8 cellular contexts compared by ENCODE assay signal in the genomic region with DNA sequence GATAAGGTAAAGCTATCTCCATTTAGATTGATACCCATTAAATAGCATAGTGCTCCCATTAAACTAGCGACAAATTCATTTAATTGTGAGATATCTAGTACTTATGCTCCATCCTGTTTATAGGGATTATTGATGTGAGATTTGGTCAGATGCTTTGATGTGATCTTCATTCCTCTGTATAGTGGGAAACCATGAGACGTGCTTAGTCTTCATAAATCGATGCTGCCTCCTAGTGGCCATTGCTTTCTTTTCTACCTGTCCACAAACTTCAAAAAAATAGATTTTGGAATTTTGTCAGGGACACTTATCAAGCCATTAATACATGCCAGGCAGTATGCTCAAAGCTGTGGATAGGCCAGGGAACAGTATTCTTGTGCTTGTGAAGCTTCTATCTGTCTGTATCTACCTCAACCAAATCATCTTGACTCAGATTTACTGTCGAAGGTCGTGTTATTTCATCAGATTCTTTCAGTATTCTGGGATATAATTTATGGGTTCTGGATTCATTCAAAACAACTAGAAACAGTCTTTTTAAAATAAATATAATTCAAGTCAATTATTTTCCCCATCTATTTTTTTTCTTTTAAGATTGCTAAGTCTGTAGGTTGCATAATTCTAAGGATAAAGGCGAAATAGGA. TPM values are rescaled to one million over a fixed set of nuclear protein-coding genes. Genes with fewer than 3 reads are reported as not detected.
DNase-seq lines count a peak whose midpoint lies in the region; TF ChIP-seq lines count a peak whose summit lies in the region.

No MANE protein-coding gene starts in this region.

- peak; percentile 78 for TF ChIP-seq RAD21 in SK-N-SH (IDR thresholded peaks at IDR 0.05; ENCODE audit: low read length)

- no peaks in the 10 kb centered on the region for H3K9me3 ChIP-seq in SK-N-SH
- no peaks in the 10 kb centered on the region for H3K9me3 ChIP-seq in mammary epithelial cell (replicated peaks; ENCODE audit: insufficient read depth, low read length)

- DNase-seq in GM12865 (ENCODE audit: low read depth) (peak; percentile 72), HFFc6 (peak; percentile 60), NAMALWA (ENCODE audit: low spot score) (peak; percentile 80), SK-N-SH (peak; percentile 54), mammary epithelial cell (peak; percentile 30), kidney glomerular epithelial cell (lab: John Stamatoyannopoulos, UW) (peak; percentile 63)
- peak; percentile 64 for DNase-seq in stimulated activated CD4-positive, alpha-beta T cell treated with anti-CD3 and anti-CD28 coated beads, Interleukin-4, amount 100 ng/mL, for 24 hours

- intact Hi-C loops in mammary epithelial cell (cut with micrococcal nuclease), result loop anchor here (1.0 kb wide), 1 partner anchor 27 kb away; no protein-coding TSS in a partner anchor

- H3K9me3 Mint-ChIP-seq in HFFc6, result no peaks in the 10 kb centered on the region

- in situ Hi-C loops in mammary epithelial cell (cut with MboI; ENCODE audit: low sequenced_read_pairs in 2 of 2), result no loop called here

- no peaks in the 10 kb centered on the region for H3K9me2 ChIP-seq in SK-N-SH

- H3K36me3 Mint-ChIP-seq in HFFc6 (ENCODE audit: low read depth), result no peaks in the 10 kb centered on the region

- no peak overlapping the region for H3K4me3 Mint-ChIP-seq in HFFc6

- dilution Hi-C loops in mammary epithelial cell (cut with HindIII; ENCODE audit: low sequenced_read_pairs), result no loop called here

- POLR2A ChIA-PET in SK-N-SH (lab: Yijun Ruan, JAX), result no interaction called here

- H3K27ac ChIP-seq in 22Rv1, result no peak overlapping the region
- no peak overlapping the region for H3K27ac ChIP-seq in SK-N-SH (ENCODE audit: low read depth in 2 of 2, low read length in 1 of 2)
- no peak overlapping the region for H3K27ac ChIP-seq in mammary epithelial cell (ENCODE audit: insufficient read depth, low read depth, low read length)

- H2AFZ ChIP-seq in SK-N-SH (ENCODE audit: low read depth), result no peak overlapping the region
- H2AFZ ChIP-seq in mammary epithelial cell (ENCODE audit: low read depth, low read length), result no peak overlapping the region

- TF ChIP-seq EP300 in SK-N-SH (IDR thresholded peaks at IDR 0.05; ENCODE audit: borderline replicate concordance in 1 of 2, low read depth in 1 of 2, low read length in 1 of 2), result no peak

- H4K20me1 ChIP-seq in SK-N-SH (ENCODE audit: insufficient read depth) (no peaks in the 10 kb centered on the region; the same call in 1 of the 2 replicates), mammary epithelial cell (ENCODE audit: insufficient read depth, low read length) (no peaks in the 10 kb centered on the region)

- H3K27me3 Mint-ChIP-seq in HFFc6 (ENCODE audit: insufficient read depth), result peaks cover 1% of the 10 kb centered on the region; the same call in 1 of the 2 replicates

- no TSS peak for BruUV-seq in mammary epithelial cell (replicated peaks; lab: Mats Ljungman, UMichigan)

- 50% methylated on average over 6 of the region's 6 CpGs for whole genome bisulfite sequencing in SK-N-SH (ENCODE audit: low lambda C conversion rate)
- 66% methylated on average over 6 of the region's 6 CpGs for WGBS in mammary epithelial cell (ENCODE audit: low coverage, missing lambda C conversion rate)

- no peaks in the 10 kb centered on the region for H3K27me3 ChIP-seq in SK-N-SH (ENCODE audit: insufficient read depth)
- H3K27me3 ChIP-seq in mammary epithelial cell (ENCODE audit: insufficient read depth, low read length), result no peaks in the 10 kb centered on the region

- H3K27ac Mint-ChIP-seq in HFFc6, result no peak overlapping the region

- H3K79me2 ChIP-seq in SK-N-SH (ENCODE audit: insufficient read depth) (no peaks in the 10 kb centered on the region), mammary epithelial cell (ENCODE audit: insufficient read depth, low read length) (peaks cover 2% of the 10 kb centered on the region)

- CTCF ChIA-PET in SK-N-SH (lab: Yijun Ruan, JAX), result interaction anchor here (0.5 to 4.2 kb wide), 25 partner anchors 8 to 439 kb away, joined by 3 to 27 read pairs (median 4); no protein-coding TSS in a partner anchor
- CTCF ChIA-PET in mammary epithelial cell (lab: Charles Lee; ENCODE audit: low non-redundant PET), result no interaction called here

- H3K4me2 ChIP-seq in SK-N-SH, result no peak overlapping the region
- no peak overlapping the region for H3K4me2 ChIP-seq in mammary epithelial cell (ENCODE audit: insufficient read depth, low read depth, low read length)

- H3K9ac ChIP-seq in SK-N-SH (no peak overlapping the region), mammary epithelial cell (ENCODE audit: insufficient read depth, low read length) (no peak overlapping the region)

- no peaks in the 10 kb centered on the region for H3K4me1 Mint-ChIP-seq in HFFc6 (ENCODE audit: low read depth)

- peaks cover 48% of the 10 kb centered on the region for H3F3A ChIP-seq in SK-N-SH (replicated peaks; ENCODE audit: insufficient read depth)

- TF ChIP-seq CTCF in 22Rv1 (IDR thresholded peaks at IDR 0.05), result peak; percentile 97
- TF ChIP-seq CTCF in GM12865 (IDR thresholded peaks at IDR 0.05; ENCODE audit: insufficient read depth, low read depth, low read length, missing control alignments), result peak; percentile 71
- TF ChIP-seq CTCF in HFFc6 (IDR thresholded peaks at IDR 0.05), result peak; percentile 93
- TF ChIP-seq CTCF in SK-N-SH (IDR thresholded peaks at IDR 0.05), result peak; percentile 97
- TF ChIP-seq CTCF in mammary epithelial cell (conservative IDR thresholded peaks at IDR 0.05 in 1 of 2, IDR thresholded peaks at IDR 0.05 in 1 of 2; ENCODE audit: extremely low read depth in 1 of 2, insufficient read depth in 1 of 2, low read depth in 1 of 2, low read length in 2 of 2), result peak; percentile 75

- H3K4me1 ChIP-seq in SK-N-SH (ENCODE audit: control insufficient read depth in 1 of 2, insufficient read depth in 2 of 2, low read depth in 1 of 2, low read length in 1 of 2) (no peaks in the 10 kb centered on the region), mammary epithelial cell (ENCODE audit: insufficient read depth, low read length) (no peaks in the 10 kb centered on the region)

- H3K36me3 ChIP-seq in SK-N-SH (replicated peaks in 1 of 2; ENCODE audit: control insufficient read depth in 1 of 2, insufficient read depth in 2 of 2, low read length in 1 of 2) (peaks cover 32 to 38% of the 10 kb centered on the region in 2 experiments), mammary epithelial cell (ENCODE audit: insufficient read depth, low read length) (peaks cover 15% of the 10 kb centered on the region)

- no peak overlapping the region for H3K4me3 ChIP-seq in GM12865 (ENCODE audit: low read depth, low read length)
- H3K4me3 ChIP-seq in SK-N-SH (ENCODE audit: low read depth in 2 of 2, low read length in 1 of 2), result no peak overlapping the region; a peak in 1 of 4 replicates
- H3K4me3 ChIP-seq in mammary epithelial cell (replicated peaks in 1 of 3; ENCODE audit: insufficient read depth in 1 of 3, low read depth in 2 of 3, low read length in 3 of 3), result no peak overlapping the region

TF ChIP-seq in SK-N-SH, 30 proteins besides CTCF, POLR2A, EP300 and RAD21:
- no peak for TF ChIP-seq FOXJ3 (CRISPR knock-in tag; IDR thresholded peaks at IDR 0.05)
- peak; percentile 48 for TF ChIP-seq SMC3 (IDR thresholded peaks at IDR 0.05; ENCODE audit: low read depth, low read length)
- TF ChIP-seq MXI1 (IDR thresholded peaks at IDR 0.05; ENCODE audit: low read depth, low read length), result 0 out of 2 replicates have a peak, but pooled peaks have one; percentile 26
- TF ChIP-seq NFIC (IDR thresholded peaks at IDR 0.05; ENCODE audit: borderline replicate concordance), result no peak
- 0 out of 2 replicates have a peak, but pooled peaks have one; percentile 6 for TF ChIP-seq NRF1 (IDR thresholded peaks at IDR 0.05; ENCODE audit: low read depth, low read length)

RNA-seq across cellular contexts. Expression of gene LSM8, which starts 12.0 kb away (rescaled TPM):
- total RNA-seq in HFFc6 (2021; fragmentation: NEBNext Ultra II Directional; extraction: Animal tissue kit (Norgen Biotek cat#: 25700)), result 10 to 100 TPM; 10.7 to 24.3 (median 19.9) TPM
- polyA plus RNA-seq in SK-N-SH (2012; rRNA removed) (42.3 and 52.8 TPM in 2 replicates), mammary epithelial cell (47.6 TPM)
- 75.6 and 91.1 TPM in 2 replicates for polyA plus RNA-seq in SK-N-SH (2012; cell fraction: cytosol; rRNA removed)
- polyA plus RNA-seq in SK-N-SH (2012; cell fraction: nucleus; rRNA removed), result 34.6 and 38.7 TPM in 2 replicates
- 10 to 100 TPM; 23.7 to 37.4 TPM for total RNA-seq in mammary epithelial cell
- 12.6 TPM for polyA minus RNA-seq in mammary epithelial cell

RNA-seq across cellular contexts. Expression of gene ANKRD7, which starts 28.5 kb away (rescaled TPM):
- total RNA-seq in HFFc6 (2021; fragmentation: NEBNext Ultra II Directional; extraction: Animal tissue kit (Norgen Biotek cat#: 25700)), result under 1 TPM in 3 of 6 experiments, not detected in 3; 0.35 to 0.57 (median 0.37) TPM
- polyA plus RNA-seq in SK-N-SH (2012; rRNA removed) (0.42 and 0.44 TPM in 2 replicates), mammary epithelial cell (0.26 TPM)
- polyA plus RNA-seq in SK-N-SH (2012; cell fraction: cytosol; rRNA removed), result 0.43 and 0.59 TPM in 2 replicates
- 0.45 and 0.98 TPM in 2 replicates for polyA plus RNA-seq in SK-N-SH (2012; cell fraction: nucleus; rRNA removed)
- 1 to 10 TPM in 1 of 2 donors, under 1 TPM in 1; 0.35 to 1.7 TPM for total RNA-seq in mammary epithelial cell
- polyA minus RNA-seq in mammary epithelial cell, result not detected

Comparison
In these comparisons a context has a peak if more than half of its experiments do, and no peak if none do; other contexts are left out.
1. DNase-seq: peak in every context shown above with its lines; median percentile 80 in NAMALWA; 72 in GM12865; 64 in stimulated activated CD4-positive, alpha-beta T cell treated with anti-CD3 and anti-CD28 coated beads, Interleukin-4, amount 100 ng/mL, for 24 hours; 63 in kidney glomerular epithelial cell; 60 in HFFc6; 54 in SK-N-SH; 30 in mammary epithelial cell.